Comparison of ENCODE assay signal across 10 cellular contexts in the genomic region with DNA sequence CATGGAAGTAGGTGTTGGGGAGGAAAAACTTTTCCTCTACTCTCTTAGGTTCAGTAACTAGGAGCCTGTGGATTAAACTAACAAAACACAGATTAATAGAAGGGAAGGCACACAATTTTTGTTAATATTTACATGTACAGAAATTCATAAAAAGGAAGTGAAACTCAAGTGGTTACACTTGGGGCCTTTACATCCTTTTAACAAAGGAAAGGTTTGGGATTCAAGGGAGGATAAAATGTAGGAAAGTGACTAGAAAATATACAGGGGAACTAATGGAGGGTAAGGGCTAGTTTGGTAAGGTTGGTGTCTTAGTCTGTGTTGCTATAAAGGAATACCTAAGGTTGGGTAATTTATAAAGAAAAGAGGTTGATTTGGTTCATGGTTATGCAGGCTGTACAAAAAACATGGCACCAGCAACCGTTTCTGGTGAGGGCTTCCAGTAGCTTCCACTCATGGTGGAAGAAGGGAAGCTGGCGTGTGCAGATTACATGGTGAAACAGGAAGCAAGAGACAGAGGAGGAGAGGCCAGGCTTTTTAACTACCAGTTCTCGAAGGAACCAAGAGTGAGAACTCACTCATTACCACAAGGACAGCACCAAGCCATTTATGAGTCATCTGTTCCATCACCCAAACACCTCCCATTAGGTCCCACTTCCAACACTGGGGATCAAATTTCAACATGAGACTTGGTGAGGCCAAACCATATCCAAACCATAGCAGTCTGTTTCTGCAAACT.
DNase-seq lines count a peak whose midpoint lies in the region; ATAC-seq, FAIRE-seq and TF ChIP-seq lines count a peak whose summit lies in the region.
"Had no signal": no experiment of that assay in that cellular context is flagged by ENCODE, and none has a peak within 500 bp of the region (broad histone marks: within the 10 kb centered on the region; RNA-seq: fewer than 3 reads in every experiment).

No MANE protein-coding gene starts in this region.

- TF ChIP-seq POLR2A in H54 (IDR thresholded peaks at IDR 0.05; ENCODE audit: low read depth, low read length), result no peak

- no peak for FAIRE-seq in H54 (lab: Jason Lieb, UNC)

- DNase-seq in glomerular visceral epithelial cell (ENCODE audit: extremely low spot score) (peak; percentile 16), amygdala (lab: John Stamatoyannopoulos, UW) (no peak), cortex of kidney (lab: John Stamatoyannopoulos, UW) (no peak), H54 (ENCODE audit: insufficient read length, low spot score) (no peak)
- no peak for DNase-seq in stimulated activated CD4-positive, alpha-beta T cell treated with anti-CD3 and anti-CD28 coated beads, Interleukin-1b, Interleukin-23, amount 100 ng/mL, for 48 hours
- DNase-seq: activated CD4-positive, alpha-beta T cell treated with anti-CD3 and anti-CD28 coated beads, Interleukin-2, amount 50 U/mL, for 1 hour; head of caudate nucleus had no signal

- ATAC-seq in GM19043 (IDR thresholded peaks at IDR 0.05; ENCODE audit: low read depth, unreplicated experiment) (peak; percentile 98), HG02642 (IDR thresholded peaks at IDR 0.05; ENCODE audit: poor library complexity, unreplicated experiment) (peak; percentile 97), HG03565 (IDR thresholded peaks at IDR 0.05; ENCODE audit: unreplicated experiment) (peak; percentile 97)
